ENCODE assay signal across 16 cellular contexts in genomic region chr2:195343942-195344530, GRCh38.
DNase-seq lines count a peak whose midpoint lies in the region; ATAC-seq and TF ChIP-seq lines count a peak whose summit lies in the region.
"Had no signal": no experiment of that assay in that cellular context is flagged by ENCODE, and none has a peak within 500 bp of the region (broad histone marks: within the 10 kb centered on the region; RNA-seq: fewer than 3 reads in every experiment).

No MANE protein-coding gene starts in this region.

- H3K27ac ChIP-seq in RWPE2 (ENCODE audit: poor library complexity, severe bottlenecking) (no peak overlapping the region), colonic mucosa (no peak overlapping the region)
- H3K27ac ChIP-seq: dorsolateral prefrontal cortex had no signal

- H3K36me3 ChIP-seq in RWPE2 (ENCODE audit: low read depth) (no peaks in the 10 kb centered on the region), colonic mucosa (no peaks in the 10 kb centered on the region)

- ATAC-seq in GM18861 (IDR thresholded peaks at IDR 0.05; ENCODE audit: unreplicated experiment) = peak; percentile 33
- ATAC-seq in HG02870 (IDR thresholded peaks at IDR 0.05; ENCODE audit: unreplicated experiment) = peak; percentile 69
- ATAC-seq in RWPE2 (ENCODE audit: low read depth) = 0 out of 3 replicates have a peak, but pooled peaks have one; percentile 21
- ATAC-seq: naive thymus-derived CD4-positive, alpha-beta T cell; right cardiac atrium had no signal

- TF ChIP-seq CTCF in RWPE2 (IDR thresholded peaks at IDR 0.05; ENCODE audit: poor library complexity, severe bottlenecking) (no peak), colonic mucosa (IDR thresholded peaks at IDR 0.05) (no peak)

- H3K4me3 ChIP-seq in RWPE2 (ENCODE audit: severe bottlenecking) (no peak overlapping the region), colonic mucosa (no peak overlapping the region)
- H3K4me3 ChIP-seq: dorsolateral prefrontal cortex had no signal

- no peaks in the 10 kb centered on the region for H3K27me3 ChIP-seq in RWPE2 (ENCODE audit: insufficient read depth, poor library complexity, severe bottlenecking)
- H3K27me3 ChIP-seq in colonic mucosa = no peaks in the 10 kb centered on the region
- H3K27me3 ChIP-seq: dorsolateral prefrontal cortex had no signal

- no peak for DNase-seq in RWPE2 (ENCODE audit: low spot score)
- peak; percentile 47 for DNase-seq in renal cortical epithelial cell (ENCODE audit: low read depth)
- no peak for DNase-seq in colonic mucosa
- no peak for DNase-seq in Ammon's horn (ENCODE audit: low spot score)
- no peak for DNase-seq in anterior cingulate cortex (lab: John Stamatoyannopoulos, UW)
- DNase-seq in GM19240 (ENCODE audit: insufficient read length, low spot score) = no peak
- DNase-seq: activated CD4-positive, alpha-beta T cell treated with anti-CD3 and anti-CD28 coated beads, Interleukin-2, amount 50 U/mL, for 48 hours; activated naive CD4-positive, alpha-beta T cell treated with anti-CD3 and anti-CD28 coated beads, Interleukin-2, amount 10 ng/mL, durations not matched to agents 7 days and 5 days; dorsolateral prefrontal cortex; foreskin melanocyte; naive thymus-derived CD4-positive, alpha-beta T cell; NCI-H187; right cardiac atrium; T-helper 1 cell had no signal

- intact Hi-C loops in colonic mucosa (cut with DNase I) = no loop called here

- H3K9me3 ChIP-seq in RWPE2 (ENCODE audit: severe bottlenecking) (no peaks in the 10 kb centered on the region), colonic mucosa (no peaks in the 10 kb centered on the region)

- H3K4me1 ChIP-seq in RWPE2 (ENCODE audit: insufficient read depth, poor library complexity, severe bottlenecking) (no peaks in the 10 kb centered on the region), colonic mucosa (no peaks in the 10 kb centered on the region)

- H3K9ac ChIP-seq in colonic mucosa (ENCODE audit: low read depth in 2 of 2, low read length in 2 of 2) = no peak overlapping the region
